In genomic region chr16:88613911-88614817, GRCh38 we compare ENCODE assay signal across 21 cellular contexts. TPM values are rescaled to one million over a fixed set of nuclear protein-coding genes. Genes with fewer than 3 reads are reported as not detected.
DNase-seq lines count a peak whose midpoint lies in the region; ATAC-seq, FAIRE-seq and TF ChIP-seq lines count a peak whose summit lies in the region.
"Had no signal": no experiment of that assay in that cellular context is flagged by ENCODE, and none has a peak within 500 bp of the region (broad histone marks: within the 10 kb centered on the region; RNA-seq: fewer than 3 reads in every experiment).

No MANE protein-coding gene starts in this region.

- no peaks in the 10 kb centered on the region for H3K9me3 ChIP-seq in HepG2 (ENCODE audit: low read length)
- H3K9me3 ChIP-seq in right lobe of liver = no peaks in the 10 kb centered on the region
- H3K9me3 ChIP-seq: prostate gland, thoracic aorta had no signal

- H3K4me2 ChIP-seq in HepG2 (ENCODE audit: low read depth, low read length) = no peak overlapping the region
- H3K4me2 ChIP-seq: hepatocyte had no signal

- peak overlapping the region; percentile 41; the same call in 1 of the 2 replicates for H3K27ac Mint-ChIP-seq in WTC11
- H3K27ac Mint-ChIP-seq: IgD-negative memory B cell had no signal

- WGBS in HepG2 (ENCODE audit: low lambda C conversion rate) = 88% methylated on average over 19 of the region's 19 CpGs
- 86% methylated on average over 11 of the region's 19 CpGs for WGBS in right lobe of liver (ENCODE audit: insufficient coverage, low coverage, low lambda C conversion rate, missing lambda C conversion rate)

- TF ChIP-seq EP300 in HepG2 (IDR thresholded peaks at IDR 0.05; ENCODE audit: low read depth in 2 of 2, low read length in 2 of 2) (no peak), HepG2 (CRISPR knock-in tag; IDR thresholded peaks at IDR 0.05; ENCODE audit: borderline replicate concordance) (no peak)

- H3K36me3 Mint-ChIP-seq in WTC11 = peaks cover 21% of the 10 kb centered on the region

- H3K27me3 Mint-ChIP-seq in WTC11 (ENCODE audit: low read depth) = no peaks in the 10 kb centered on the region
- H3K27me3 Mint-ChIP-seq: activated naive CD4-positive, alpha-beta T cell treated with anti-CD3 and anti-CD28 coated beads, Interleukin-2, amount 50 U/mL, for 24 hours; IgD-negative memory B cell had no signal

- H4K20me1 ChIP-seq in HepG2 (ENCODE audit: insufficient read depth, low read length) = peaks cover 8% of the 10 kb centered on the region; the same call in 1 of the 2 replicates

- ATAC-seq in HepG2 (no peak), right lobe of liver (no peak), WTC11 (no peak)

- in situ Hi-C loops in HepG2 (cut with HindIII; ENCODE audit: extremely low pct_ligation_motif_present, low pct_unique_long_range_greater_than_20kb) = no loop called here

- no peak overlapping the region for H3K27ac ChIP-seq in HepG2 (ENCODE audit: extremely low read length, insufficient read depth, low read length)
- no peak overlapping the region for H3K27ac ChIP-seq in right lobe of liver
- H3K27ac ChIP-seq in layer of hippocampus (ENCODE audit: low read depth, low read length) = peak overlapping the region; percentile 27
- H3K27ac ChIP-seq: brain microvascular endothelial cell, hepatocyte, prostate gland had no signal

- H3K4me1 Mint-ChIP-seq in WTC11 = peaks cover 17% of the 10 kb centered on the region

- H3K9ac ChIP-seq in HepG2 (ENCODE audit: insufficient read depth, low read depth, low read length) = no peak overlapping the region

- CTCF ChIA-PET in HepG2 (lab: Yijun Ruan, JAX; ENCODE audit: low intra/inter-chr PET ratio, low total read pairs) = no interaction called here
- CTCF ChIA-PET in WTC11 (lab: Charles Lee) = interaction anchor here (1.7 kb wide), 1 partner anchor 123 kb away, joined by 5 read pairs; no protein-coding TSS in a partner anchor

- TF ChIP-seq CTCF in HepG2 (CRISPR knock-in tag; IDR thresholded peaks at IDR 0.05) (no peak), right lobe of liver (IDR thresholded peaks at IDR 0.05) (no peak), WTC11 (IDR thresholded peaks at IDR 0.05) (no peak)

- TF ChIP-seq RAD21 in HepG2 (CRISPR knock-in tag; IDR thresholded peaks at IDR 0.05) = no peak

- H3K36me3 ChIP-seq in HepG2 (replicated peaks in 1 of 2; ENCODE audit: control insufficient read depth in 1 of 2, insufficient read depth in 2 of 2, low read length in 2 of 2) (peaks cover 22 to 53% of the 10 kb centered on the region in 2 experiments), right lobe of liver (peaks cover 0 to 9% (median 5%) of the 10 kb centered on the region in 4 donors), H7 (replicated peaks; ENCODE audit: control insufficient read depth, insufficient read depth, low read length) (peaks cover 2% of the 10 kb centered on the region)
- H3K36me3 ChIP-seq: prostate gland had no signal

- H3K4me3 Mint-ChIP-seq in WTC11 = no peak overlapping the region
- H3K4me3 Mint-ChIP-seq: activated naive CD4-positive, alpha-beta T cell treated with anti-CD3 and anti-CD28 coated beads, Interleukin-2, amount 50 U/mL, for 24 hours; nephron had no signal

- H3K4me3 ChIP-seq in HepG2 (replicated peaks in 1 of 3; ENCODE audit: insufficient read depth in 1 of 3, low read depth in 2 of 3, low read length in 3 of 3) (no peak overlapping the region), right lobe of liver (no peak overlapping the region), H7 (ENCODE audit: insufficient read depth, low read depth, low read length) (no peak overlapping the region)
- H3K4me3 ChIP-seq: hepatocyte, prostate gland, thoracic aorta had no signal

- intact Hi-C loops in HepG2 (cut with micrococcal nuclease; ENCODE audit: unreplicated experiment) = no loop called here
- intact Hi-C loops in right lobe of liver (cut with DNase I) = no loop called here

- no TSS peak for BruUV-seq in HepG2 (replicated peaks; lab: Mats Ljungman, UMichigan)

- H3K9me3 Mint-ChIP-seq in WTC11 = no peaks in the 10 kb centered on the region
- H3K9me3 Mint-ChIP-seq: activated naive CD4-positive, alpha-beta T cell treated with anti-CD3 and anti-CD28 coated beads, Interleukin-2, amount 50 U/mL, for 24 hours; IgD-negative memory B cell; nephron had no signal

- no peak for FAIRE-seq in HepG2 (lab: Jason Lieb, UNC)
- FAIRE-seq: keratinocyte had no signal

- H2AFZ ChIP-seq in HepG2 (ENCODE audit: low read length) = no peak overlapping the region
- H2AFZ ChIP-seq: hepatocyte had no signal

- no peak for DNase-seq in HepG2 (ENCODE audit: low spot score)
- DNase-seq in right lobe of liver = no peak
- DNase-seq in WTC11 (ENCODE audit: low spot score) = no peak
- DNase-seq in H7 = no peak
- no peak for DNase-seq in Ammon's horn (ENCODE audit: low spot score)
- DNase-seq in stimulated activated CD4-positive, alpha-beta T cell treated with anti-CD3 and anti-CD28 coated beads, Interleukin-4, amount 100 ng/mL, for 1 hour = no peak
- no peak for DNase-seq in SHP77 (lab: John Stamatoyannopoulos, UW)
- DNase-seq: brain microvascular endothelial cell, DMS79 treated with DMSO at 0.1 percent for 48 hours, mammary epithelial cell, NCI-H187 treated with DMSO at 0.1 percent for 48 hours, NCI-H345 had no signal

- H3K79me2 ChIP-seq in HepG2 (ENCODE audit: insufficient read depth, low read length) = peaks cover 3% of the 10 kb centered on the region

- POLR2A ChIA-PET in HepG2 (lab: Yijun Ruan, JAX) = interaction anchor here (0.6 kb wide), 1 partner anchor 12 kb away, joined by 3 read pairs; no protein-coding TSS in a partner anchor
- POLR2A ChIA-PET in WTC11 (lab: Charles Lee) = no interaction called here

- peaks cover 23% of the 10 kb centered on the region for H3K4me1 ChIP-seq in HepG2 (ENCODE audit: insufficient read depth, low read length)
- H3K4me1 ChIP-seq in right lobe of liver = peaks cover 0 to 38% (median 21%) of the 10 kb centered on the region in 4 donors

- H3K27me3 ChIP-seq in HepG2 (ENCODE audit: control insufficient read depth in 1 of 2, insufficient read depth in 2 of 2, low read length in 2 of 2) (no peaks in the 10 kb centered on the region), right lobe of liver (no peaks in the 10 kb centered on the region), layer of hippocampus (ENCODE audit: control insufficient read depth, insufficient read depth, low read length) (no peaks in the 10 kb centered on the region), H7 (ENCODE audit: control insufficient read depth, insufficient read depth, low read length) (no peaks in the 10 kb centered on the region)
- H3K27me3 ChIP-seq: brain microvascular endothelial cell, hepatocyte had no signal

- TF ChIP-seq POLR2A in HepG2 (IDR thresholded peaks at IDR 0.05; ENCODE audit: insufficient read depth in 1 of 2, low read depth in 2 of 2, low read length in 2 of 2) (no peak), right lobe of liver (IDR thresholded peaks at IDR 0.05) (no peak)

RNA-seq across cellular contexts. Expression of gene IL17C, which starts 24.2 kb away (rescaled TPM):
- total RNA-seq in HepG2 (2016; rRNA removed; fragmentation: Illumina TruSeq; extraction: Trizol) (not detected in 2 replicates), right lobe of liver (not detected), WTC11 (2021) (0.80 to 1.9 TPM (median 1.5 TPM) in 3 replicates)
- not detected in 2 replicates for total RNA-seq in HepG2 (2016; cell fraction: cytosol; rRNA removed; fragmentation: Illumina TruSeq; extraction: Trizol; ENCODE audit: low read depth)
- not detected in 2 replicates for total RNA-seq in HepG2 (2016; cell fraction: insoluble cytoplasmic fraction; rRNA removed; fragmentation: Illumina TruSeq; extraction: Trizol)
- not detected in 2 replicates for total RNA-seq in HepG2 (2016; cell fraction: membrane; rRNA removed; fragmentation: Illumina TruSeq; extraction: Trizol)
- not detected in 2 replicates for total RNA-seq in HepG2 (2016; cell fraction: nucleus; rRNA removed; fragmentation: Illumina TruSeq; extraction: Trizol)
- polyA plus RNA-seq in HepG2 (2011; rRNA removed) = not detected in 2 replicates
- not detected in 2 replicates for polyA plus RNA-seq in HepG2 (2011; cell fraction: cytosol; rRNA removed)
- polyA plus RNA-seq in HepG2 (2011; cell fraction: nucleus; rRNA removed) = not detected in 2 replicates
- polyA plus RNA-seq in HepG2 (2012) = not detected in 2 replicates
- polyA plus RNA-seq in HepG2 (2016; cell fraction: cytosol; fragmentation: Illumina TruSeq; extraction: Trizol; ENCODE audit: low read depth) = not detected in 2 replicates
- not detected in 2 replicates for polyA plus RNA-seq in HepG2 (2016; cell fraction: insoluble cytoplasmic fraction; fragmentation: Illumina TruSeq; extraction: Trizol; ENCODE audit: low read depth)
- not detected in 2 replicates for polyA plus RNA-seq in HepG2 (2016; cell fraction: membrane; fragmentation: Illumina TruSeq; extraction: Trizol; ENCODE audit: low read depth)
- polyA plus RNA-seq in HepG2 (2016; cell fraction: nucleus; fragmentation: Illumina TruSeq; extraction: Trizol; ENCODE audit: insufficient read depth, low read depth) = not detected in 2 replicates
- not detected in 2 replicates for polyA minus RNA-seq in HepG2 (2011; rRNA and poly(A)+ RNA removed; ENCODE audit: low replicate concordance)
- polyA minus RNA-seq in HepG2 (2011; cell fraction: cytosol; rRNA and poly(A)+ RNA removed) = not detected in 2 replicates
- not detected in 2 replicates for polyA minus RNA-seq in HepG2 (2011; cell fraction: nucleus; rRNA and poly(A)+ RNA removed)
- 0.14 and 0.30 TPM in 2 replicates for total RNA-seq in H7 (2014; rRNA removed; shearing (Covaris generic))
- total RNA-seq: fibroblast of villous mesenchyme, hepatocyte, mammary epithelial cell had no signal
- polyA plus RNA-seq: IgD-negative memory B cell, keratinocyte had no signal

RNA-seq across cellular contexts. Expression of gene CYBA, which starts 36.7 kb away (rescaled TPM):
- total RNA-seq in HepG2 (2016; rRNA removed; fragmentation: Illumina TruSeq; extraction: Trizol) = 84.2 and 250 TPM in 2 replicates
- 92.1 and 114 TPM in 2 replicates for total RNA-seq in HepG2 (2016; cell fraction: cytosol; rRNA removed; fragmentation: Illumina TruSeq; extraction: Trizol; ENCODE audit: low read depth)
- total RNA-seq in HepG2 (2016; cell fraction: insoluble cytoplasmic fraction; rRNA removed; fragmentation: Illumina TruSeq; extraction: Trizol) = 90.4 and 246 TPM in 2 replicates
- total RNA-seq in HepG2 (2016; cell fraction: membrane; rRNA removed; fragmentation: Illumina TruSeq; extraction: Trizol) = 55.3 and 74.3 TPM in 2 replicates
- total RNA-seq in HepG2 (2016; cell fraction: nucleus; rRNA removed; fragmentation: Illumina TruSeq; extraction: Trizol) = 170 and 197 TPM in 2 replicates
- polyA plus RNA-seq in HepG2 (2011; rRNA removed) = 196 and 258 TPM in 2 replicates
- 338 and 484 TPM in 2 replicates for polyA plus RNA-seq in HepG2 (2011; cell fraction: cytosol; rRNA removed)
- 620 and 660 TPM in 2 replicates for polyA plus RNA-seq in HepG2 (2011; cell fraction: nucleus; rRNA removed)
- 207 and 213 TPM in 2 replicates for polyA plus RNA-seq in HepG2 (2012)
- polyA plus RNA-seq in HepG2 (2016; cell fraction: cytosol; fragmentation: Illumina TruSeq; extraction: Trizol; ENCODE audit: low read depth) = 111 and 128 TPM in 2 replicates
- polyA plus RNA-seq in HepG2 (2016; cell fraction: insoluble cytoplasmic fraction; fragmentation: Illumina TruSeq; extraction: Trizol; ENCODE audit: low read depth) = 97.6 and 108 TPM in 2 replicates
- polyA plus RNA-seq in HepG2 (2016; cell fraction: membrane; fragmentation: Illumina TruSeq; extraction: Trizol; ENCODE audit: low read depth) = 58.9 and 66.6 TPM in 2 replicates
- polyA plus RNA-seq in HepG2 (2016; cell fraction: nucleus; fragmentation: Illumina TruSeq; extraction: Trizol; ENCODE audit: insufficient read depth, low read depth) = 462 and 471 TPM in 2 replicates
- 170 and 432 TPM in 2 replicates for polyA minus RNA-seq in HepG2 (2011; rRNA and poly(A)+ RNA removed; ENCODE audit: low replicate concordance)
- polyA minus RNA-seq in HepG2 (2011; cell fraction: cytosol; rRNA and poly(A)+ RNA removed) = 173 and 183 TPM in 2 replicates
- polyA minus RNA-seq in HepG2 (2011; cell fraction: nucleus; rRNA and poly(A)+ RNA removed) = 79.1 and 82.6 TPM in 2 replicates
- 10 to 100 TPM; 22.8 to 70.0 (median 41.3) TPM for total RNA-seq in right lobe of liver
- 169 to 219 TPM (median 207 TPM) in 3 replicates for total RNA-seq in WTC11 (2021)
- total RNA-seq in H7 (2014; rRNA removed; shearing (Covaris generic)) = 199 and 215 TPM in 2 replicates

RNA-seq across cellular contexts. Expression of gene ZC3H18, which starts 44.0 kb away (rescaled TPM):
- 19.7 and 27.4 TPM in 2 replicates for total RNA-seq in HepG2 (2016; rRNA removed; fragmentation: Illumina TruSeq; extraction: Trizol)
- total RNA-seq in HepG2 (2016; cell fraction: cytosol; rRNA removed; fragmentation: Illumina TruSeq; extraction: Trizol; ENCODE audit: low read depth) = 19.4 and 24.7 TPM in 2 replicates
- total RNA-seq in HepG2 (2016; cell fraction: insoluble cytoplasmic fraction; rRNA removed; fragmentation: Illumina TruSeq; extraction: Trizol) = 14.3 and 27.1 TPM in 2 replicates
- 13.2 and 13.7 TPM in 2 replicates for total RNA-seq in HepG2 (2016; cell fraction: membrane; rRNA removed; fragmentation: Illumina TruSeq; extraction: Trizol)
- 23.0 and 25.0 TPM in 2 replicates for total RNA-seq in HepG2 (2016; cell fraction: nucleus; rRNA removed; fragmentation: Illumina TruSeq; extraction: Trizol)
- 11.2 and 12.7 TPM in 2 replicates for polyA plus RNA-seq in HepG2 (2011; rRNA removed)
- polyA plus RNA-seq in HepG2 (2011; cell fraction: cytosol; rRNA removed) = 5.1 and 6.6 TPM in 2 replicates
- 52.8 and 62.1 TPM in 2 replicates for polyA plus RNA-seq in HepG2 (2011; cell fraction: nucleus; rRNA removed)
- polyA plus RNA-seq in HepG2 (2012) = 25.6 and 26.4 TPM in 2 replicates
- polyA plus RNA-seq in HepG2 (2016; cell fraction: cytosol; fragmentation: Illumina TruSeq; extraction: Trizol; ENCODE audit: low read depth) = 2.5 and 2.8 TPM in 2 replicates
- 25.5 and 39.1 TPM in 2 replicates for polyA plus RNA-seq in HepG2 (2016; cell fraction: insoluble cytoplasmic fraction; fragmentation: Illumina TruSeq; extraction: Trizol; ENCODE audit: low read depth)
- 6.0 and 7.1 TPM in 2 replicates for polyA plus RNA-seq in HepG2 (2016; cell fraction: membrane; fragmentation: Illumina TruSeq; extraction: Trizol; ENCODE audit: low read depth)
- 81.5 and 103 TPM in 2 replicates for polyA plus RNA-seq in HepG2 (2016; cell fraction: nucleus; fragmentation: Illumina TruSeq; extraction: Trizol; ENCODE audit: insufficient read depth, low read depth)
- 8.7 and 11.6 TPM in 2 replicates for polyA minus RNA-seq in HepG2 (2011; rRNA and poly(A)+ RNA removed; ENCODE audit: low replicate concordance)
- polyA minus RNA-seq in HepG2 (2011; cell fraction: cytosol; rRNA and poly(A)+ RNA removed) = 9.7 and 11.0 TPM in 2 replicates
- 21.3 and 25.5 TPM in 2 replicates for polyA minus RNA-seq in HepG2 (2011; cell fraction: nucleus; rRNA and poly(A)+ RNA removed)
- 10 to 100 TPM in 5 of 6 experiments, 1 to 10 TPM in 1; 8.7 to 22.8 (median 16.4) TPM for total RNA-seq in right lobe of liver
- total RNA-seq in WTC11 (2021) = 57.3 to 65.6 TPM (median 61.8 TPM) in 3 replicates
- 19.5 and 20.0 TPM in 2 replicates for total RNA-seq in H7 (2014; rRNA removed; shearing (Covaris generic))

RNA-seq across cellular contexts. Expression of gene MVD, which starts 48.7 kb away (rescaled TPM):
- total RNA-seq in HepG2 (2016; rRNA removed; fragmentation: Illumina TruSeq; extraction: Trizol) = 128 and 187 TPM in 2 replicates
- total RNA-seq in HepG2 (2016; cell fraction: cytosol; rRNA removed; fragmentation: Illumina TruSeq; extraction: Trizol; ENCODE audit: low read depth) = 86.8 and 92.1 TPM in 2 replicates
- total RNA-seq in HepG2 (2016; cell fraction: insoluble cytoplasmic fraction; rRNA removed; fragmentation: Illumina TruSeq; extraction: Trizol) = 110 and 194 TPM in 2 replicates
- 93.3 and 93.5 TPM in 2 replicates for total RNA-seq in HepG2 (2016; cell fraction: membrane; rRNA removed; fragmentation: Illumina TruSeq; extraction: Trizol)
- total RNA-seq in HepG2 (2016; cell fraction: nucleus; rRNA removed; fragmentation: Illumina TruSeq; extraction: Trizol) = 150 and 173 TPM in 2 replicates
- 28.1 and 68.9 TPM in 2 replicates for polyA plus RNA-seq in HepG2 (2011; rRNA removed)
- 33.1 and 34.9 TPM in 2 replicates for polyA plus RNA-seq in HepG2 (2011; cell fraction: cytosol; rRNA removed)
- 340 and 407 TPM in 2 replicates for polyA plus RNA-seq in HepG2 (2011; cell fraction: nucleus; rRNA removed)
- polyA plus RNA-seq in HepG2 (2012) = 81.3 and 104 TPM in 2 replicates
- polyA plus RNA-seq in HepG2 (2016; cell fraction: cytosol; fragmentation: Illumina TruSeq; extraction: Trizol; ENCODE audit: low read depth) = 49.5 and 55.8 TPM in 2 replicates
- polyA plus RNA-seq in HepG2 (2016; cell fraction: insoluble cytoplasmic fraction; fragmentation: Illumina TruSeq; extraction: Trizol; ENCODE audit: low read depth) = 117 and 128 TPM in 2 replicates
- 64.4 TPM in 2 replicates for polyA plus RNA-seq in HepG2 (2016; cell fraction: membrane; fragmentation: Illumina TruSeq; extraction: Trizol; ENCODE audit: low read depth)
- polyA plus RNA-seq in HepG2 (2016; cell fraction: nucleus; fragmentation: Illumina TruSeq; extraction: Trizol; ENCODE audit: insufficient read depth, low read depth) = 435 and 459 TPM in 2 replicates
- polyA minus RNA-seq in HepG2 (2011; rRNA and poly(A)+ RNA removed; ENCODE audit: low replicate concordance) = 8.9 and 43.8 TPM in 2 replicates
- 24.2 and 37.5 TPM in 2 replicates for polyA minus RNA-seq in HepG2 (2011; cell fraction: cytosol; rRNA and poly(A)+ RNA removed)
- polyA minus RNA-seq in HepG2 (2011; cell fraction: nucleus; rRNA and poly(A)+ RNA removed) = 34.4 and 55.3 TPM in 2 replicates
- total RNA-seq in right lobe of liver = 10 to 100 TPM; 10.2 to 57.1 (median 15.2) TPM
- 96.9 to 113 TPM (median 109 TPM) in 3 replicates for total RNA-seq in WTC11 (2021)
- 98.8 and 100 TPM in 2 replicates for total RNA-seq in H7 (2014; rRNA removed; shearing (Covaris generic))
